ENCODE assay signal across 1 cellular context in genomic region chr1:35564884-35565741, GRCh38.
TF ChIP-seq lines count a peak whose summit lies in the region.

No MANE protein-coding gene starts in this region.

TF ChIP-seq in H1, 55 proteins besides CTCF, POLR2A, EP300 and RAD21:
- no peak for TF ChIP-seq KDM5A (IDR thresholded peaks at IDR 0.05; ENCODE audit: low read length)
- TF ChIP-seq CBX8 (IDR thresholded peaks at IDR 0.05; ENCODE audit: borderline replicate concordance, low read depth, low read length), result no peak
- no peak for TF ChIP-seq SP1 (IDR thresholded peaks at IDR 0.05; ENCODE audit: low read depth, low read length)
- TF ChIP-seq BRCA1 (IDR thresholded peaks at IDR 0.05; ENCODE audit: low read depth, low read length), result no peak
- no peak for TF ChIP-seq HDAC2 (IDR thresholded peaks at IDR 0.05; ENCODE audit: borderline replicate concordance in 1 of 2, low read depth in 2 of 2, low read length in 2 of 2)
- TF ChIP-seq ATF3 (IDR thresholded peaks at IDR 0.05; ENCODE audit: insufficient read depth, low read depth, low read length), result no peak
- no peak for TF ChIP-seq TBP (IDR thresholded peaks at IDR 0.05; ENCODE audit: low read depth, low read length)
- no peak for TF ChIP-seq SRF (IDR thresholded peaks at IDR 0.05; ENCODE audit: low read depth, low read length)
TF ChIP-seq in H1: peak in this region for 0.
